In genomic region chr2:39778775-39779751, GRCh38 we compare ENCODE assay signal across 1 cellular context.
TF ChIP-seq lines count a peak whose summit lies in the region.

Gene THUMPD2, minus strand, starts transcription at chr2:39779258. Its CDS starts 19 bp downstream, at chr2:39779239.

TF ChIP-seq in K562, 482 proteins besides CTCF, POLR2A, EP300 and RAD21 (continued from another document and continues in another):
- no peak for TF ChIP-seq RERE (CRISPR knock-in tag; IDR thresholded peaks at IDR 0.05; ENCODE audit: borderline replicate concordance)
- TF ChIP-seq E4F1 (CRISPR knock-in tag; IDR thresholded peaks at IDR 0.05; ENCODE audit: borderline replicate concordance), result no peak
- no peak for TF ChIP-seq KAT7 (CRISPR knock-in tag; IDR thresholded peaks at IDR 0.05; ENCODE audit: borderline replicate concordance)
- TF ChIP-seq MAFG (tag; conservative IDR thresholded peaks at IDR 0.05), result no peak
- no peak for TF ChIP-seq SRSF1 (IDR thresholded peaks at IDR 0.05; ENCODE audit: low read depth, low read length)
- TF ChIP-seq GTF2E2 (tag; IDR thresholded peaks at IDR 0.05), result no peak
- peak; percentile 61; the same call in 1 of the 2 replicates for TF ChIP-seq TFAP4 (CRISPR knock-in tag; IDR thresholded peaks at IDR 0.05; ENCODE audit: borderline replicate concordance)
- TF ChIP-seq ZBTB2 (IDR thresholded peaks at IDR 0.05), result no peak
- TF ChIP-seq ZBTB40 (IDR thresholded peaks at IDR 0.05), result peak; percentile 35; the same call in 1 of the 2 replicates
- no peak for TF ChIP-seq ZBTB40 (CRISPR knock-in tag; IDR thresholded peaks at IDR 0.05)
- TF ChIP-seq PCBP2 (IDR thresholded peaks at IDR 0.05; ENCODE audit: low read depth, low read length, poor library complexity, severe bottlenecking), result peak; percentile 100
- TF ChIP-seq ZNF408 (CRISPR knock-in tag; IDR thresholded peaks at IDR 0.05; ENCODE audit: low read depth), result no peak
- TF ChIP-seq HMBOX1 (IDR thresholded peaks at IDR 0.05), result no peak
- no peak for TF ChIP-seq FUS (optimal IDR thresholded peaks at IDR 0.05; ENCODE audit: low read depth, low read length)
- TF ChIP-seq MYNN (IDR thresholded peaks at IDR 0.05), result no peak
- TF ChIP-seq MYNN (CRISPR knock-in tag; IDR thresholded peaks at IDR 0.05), result no peak
- TF ChIP-seq BACH1 (tag; IDR thresholded peaks at IDR 0.05), result no peak
- TF ChIP-seq RFX5 (IDR thresholded peaks at IDR 0.05; ENCODE audit: low read depth, low read length), result no peak
- no peak for TF ChIP-seq ETV1 (tag; conservative IDR thresholded peaks at IDR 0.05; ENCODE audit: low read depth)
- no peak for TF ChIP-seq PRDM10 (IDR thresholded peaks at IDR 0.05; ENCODE audit: partially characterized antibody)
- no peak for TF ChIP-seq CHD4 (IDR thresholded peaks at IDR 0.05; ENCODE audit: insufficient read depth, insufficient replicate concordance, low read depth, low read length, poor library complexity, severe bottlenecking)
- peak; percentile 62 for TF ChIP-seq E2F8 (IDR thresholded peaks at IDR 0.05; ENCODE audit: low read depth, partially characterized antibody)
- TF ChIP-seq TBP (optimal IDR thresholded peaks at IDR 0.05; ENCODE audit: low read depth, low read length), result peak; percentile 37
- TF ChIP-seq KHSRP (IDR thresholded peaks at IDR 0.05), result no peak
